ENCODE assay signal across 20 cellular contexts in genomic region chr11:12204506-12204905, GRCh38.
"Had no signal": no experiment of that assay in that cellular context is flagged by ENCODE, and none has a peak within 500 bp of the region (broad histone marks: within the 10 kb centered on the region; RNA-seq: fewer than 3 reads in every experiment).

No MANE protein-coding gene starts in this region.

- H3K27ac ChIP-seq: spleen, transverse colon, vagina had no signal

- ATAC-seq: effector memory CD8-positive, alpha-beta T cell; left lobe of liver; sciatic nerve; SK-N-SH treated with all-trans-retinoic acid at 6 μM for 48 hours had no signal

- H3K27ac Mint-ChIP-seq: activated B cell treated with CpG ODN at 0.5 μM for 24 hours, nephron had no signal

- H3K27me3 ChIP-seq: spleen, transverse colon, vagina had no signal

- H3K36me3 ChIP-seq: vagina had no signal

- H3K9me3 ChIP-seq: spleen, transverse colon, vagina had no signal

- H3K4me1 Mint-ChIP-seq: activated B cell treated with CpG ODN at 0.5 μM for 24 hours had no signal

- H3K27me3 Mint-ChIP-seq: activated CD4-positive, alpha-beta T cell treated with anti-CD3 and anti-CD28 coated beads, Interleukin-2, amount 10 ng/mL, durations not matched to agents 7 days and 5 days; effector memory CD8-positive, alpha-beta T cell had no signal

- H3K4me3 Mint-ChIP-seq: activated B cell treated with CpG ODN at 0.5 μM for 24 hours; activated CD4-positive, alpha-beta T cell treated with anti-CD3 and anti-CD28 coated beads, Interleukin-2, amount 10 ng/mL, durations not matched to agents 7 days and 5 days; effector memory CD8-positive, alpha-beta T cell; nephron had no signal

- H3K4me3 ChIP-seq: spleen, transverse colon, vagina had no signal

- DNase-seq: activated B cell treated with CpG ODN at 0.5 μM for 24 hours; activated CD4-positive, alpha-beta T cell treated with anti-CD3 and anti-CD28 coated beads, Interleukin-2, amount 10 ng/mL, durations not matched to agents 7 days and 5 days; activated effector memory CD4-positive, alpha-beta T cell treated with anti-CD3 and anti-CD28 coated beads, Interleukin-2, amount 50 U/mL, for 16 hours; activated naive CD4-positive, alpha-beta T cell treated with anti-CD3 and anti-CD28 coated beads, Interleukin-2, amount 50 U/mL, for 16 hours; effector memory CD8-positive, alpha-beta T cell; foreskin fibroblast; hippocampal formation; kidney; midbrain; spleen; stimulated activated naive CD4-positive, alpha-beta T cell; substantia nigra; T-helper 1 cell; T-helper 9 cell; transverse colon had no signal

- H3K9me3 Mint-ChIP-seq: activated B cell treated with CpG ODN at 0.5 μM for 24 hours; effector memory CD8-positive, alpha-beta T cell; nephron had no signal
